Comparison of ENCODE assay signal across 12 cellular contexts in genomic region chr1:53368314-53369033, GRCh38. TPM values are rescaled to one million over a fixed set of nuclear protein-coding genes. Genes with fewer than 3 reads are reported as not detected.
A peak's percentile ranks its signal among the peaks of the same experiment; 100 is the strongest.
DNase-seq lines count a peak whose midpoint lies in the region; ATAC-seq, FAIRE-seq and TF ChIP-seq lines count a peak whose summit lies in the region.
"Had no signal": no experiment of that assay in that cellular context is flagged by ENCODE, and none has a peak within 500 bp of the region (broad histone marks: within the 10 kb centered on the region; RNA-seq: fewer than 3 reads in every experiment).

No MANE protein-coding gene starts in this region.

- H3K27me3 ChIP-seq in SJCRH30 (peaks cover 14% of the 10 kb centered on the region), H1 (replicated peaks in 1 of 4; ENCODE audit: control insufficient read depth in 3 of 4, extremely low read depth in 1 of 4, insufficient read depth in 3 of 4, low read length in 3 of 4) (no peaks in the 10 kb centered on the region; a peak in 3 of 7 replicates)
- H3K27me3 ChIP-seq: pancreas had no signal

- TF ChIP-seq CTCF in H1 (IDR thresholded peaks at IDR 0.05; ENCODE audit: control extremely low read depth in 1 of 3, insufficient read depth in 1 of 3, low read depth in 1 of 3, low read length in 3 of 3) = no peak

- H2BK15ac ChIP-seq in H1 (ENCODE audit: low read length) = no peak overlapping the region

- H3K79me2 ChIP-seq in H1 (ENCODE audit: control insufficient read depth in 1 of 2, insufficient read depth in 2 of 2, low read length in 2 of 2) = no peaks in the 10 kb centered on the region
- H3K79me2 ChIP-seq: hepatocyte had no signal

- H3K27me3 Mint-ChIP-seq in activated CD4-positive, alpha-beta T cell treated with anti-CD3 and anti-CD28 coated beads, Interleukin-2, amount 10 ng/mL, durations not matched to agents 7 days and 5 days = no peaks in the 10 kb centered on the region
- no peaks in the 10 kb centered on the region for H3K27me3 Mint-ChIP-seq in stimulated activated memory B cell treated with anti-CD40 and anti-IgM and Interleukin-4, amounts not matched to agents 10 μg/mL and 1 μg/mL and 100 μg/mL, for 72 hours

- no peak overlapping the region for H3K23ac ChIP-seq in H1 (ENCODE audit: insufficient read length)

- no peak overlapping the region for H4K5ac ChIP-seq in H1 (ENCODE audit: insufficient read length, low read depth, low read length)

- no peak for DNase-seq in activated CD4-positive, alpha-beta T cell treated with anti-CD3 and anti-CD28 coated beads, Interleukin-2, amount 10 ng/mL, durations not matched to agents 7 days and 5 days
- no peak for DNase-seq in activated CD4-positive, alpha-beta T cell treated with anti-CD3 and anti-CD28 coated beads, Interleukin-2, amount 50 U/mL, for 1 hour
- DNase-seq in SJCRH30 = peak; percentile 45 to 53
- peak in 1 of 2 experiments; percentile 43 for DNase-seq in H1 (ENCODE audit: low read depth in 1 of 2, low spot score in 2 of 2)
- no peak for DNase-seq in germinal center (ENCODE audit: low spot score)
- DNase-seq in kidney tubule cell (ENCODE audit: low spot score) = no peak
- DNase-seq in DMS153 treated with DMSO at 0.1 percent for 48 hours (lab: John Stamatoyannopoulos, UW; ENCODE audit: unreplicated experiment) = no peak
- DNase-seq: NCI-H187 treated with DMSO at 0.1 percent for 48 hours had no signal

- H4K8ac ChIP-seq in H1 (ENCODE audit: extremely low read depth, insufficient read depth, low read length) = peak overlapping the region; percentile 14; the same call in 1 of the 2 replicates

- no peak overlapping the region for H2BK5ac ChIP-seq in H1 (ENCODE audit: low read depth, low read length)

- POLR2A ChIA-PET in activated CD4-positive, alpha-beta T cell treated with anti-CD3 and anti-CD28 coated beads, Interleukin-2, amount 10 ng/mL, durations not matched to agents 7 days and 5 days (lab: Charles Lee) = interaction anchor here (1.0 to 1.4 kb wide), 2 partner anchors 42 to 45 kb away, joined by 3 to 4 read pairs; no protein-coding TSS in a partner anchor
- POLR2A ChIA-PET in H1 (lab: Charles Lee; ENCODE audit: partially characterized antibody) = interaction anchor here (1.1 kb wide), 1 partner anchor 15 kb away, joined by 3 read pairs; no protein-coding TSS in a partner anchor

- peaks cover 34% of the 10 kb centered on the region for H3K4me1 Mint-ChIP-seq in activated CD4-positive, alpha-beta T cell treated with anti-CD3 and anti-CD28 coated beads, Interleukin-2, amount 10 ng/mL, durations not matched to agents 7 days and 5 days
- peaks cover 50% of the 10 kb centered on the region for H3K4me1 Mint-ChIP-seq in stimulated activated memory B cell treated with anti-CD40 and anti-IgM and Interleukin-4, amounts not matched to agents 10 μg/mL and 1 μg/mL and 100 μg/mL, for 72 hours

- H3K79me1 ChIP-seq in H1 (ENCODE audit: low read depth, low read length) = no peaks in the 10 kb centered on the region

- H3K4me3 ChIP-seq in SJCRH30 (no peak overlapping the region), H1 (ENCODE audit: extremely low read depth in 1 of 4, insufficient read depth in 2 of 4, low read depth in 3 of 4, low read length in 4 of 4) (no peak overlapping the region)
- H3K4me3 ChIP-seq: cardiac muscle cell, hepatocyte, pancreas had no signal

- no peak overlapping the region for H2BK12ac ChIP-seq in H1 (ENCODE audit: low read depth, low read length)

- no peak overlapping the region for H4K91ac ChIP-seq in H1 (replicated peaks; ENCODE audit: insufficient read length, low read length)

- H3K4me3 Mint-ChIP-seq in activated CD4-positive, alpha-beta T cell treated with anti-CD3 and anti-CD28 coated beads, Interleukin-2, amount 10 ng/mL, durations not matched to agents 7 days and 5 days = peak overlapping the region; percentile 79
- peak overlapping the region; percentile 90 for H3K4me3 Mint-ChIP-seq in stimulated activated memory B cell treated with anti-CD40 and anti-IgM and Interleukin-4, amounts not matched to agents 10 μg/mL and 1 μg/mL and 100 μg/mL, for 72 hours

- H4K20me1 ChIP-seq in H1 (replicated peaks in 1 of 2; ENCODE audit: control insufficient read depth in 1 of 2, insufficient read depth in 2 of 2, low read length in 2 of 2) = no peaks in the 10 kb centered on the region

- H3K4me1 ChIP-seq in SJCRH30 (no peaks in the 10 kb centered on the region), H1 (replicated peaks in 1 of 4; ENCODE audit: control insufficient read depth in 3 of 4, insufficient read depth in 4 of 4, low read length in 3 of 4) (peaks cover 0 to 5% (median 0%) of the 10 kb centered on the region in 4 experiments; a peak in 1 of 7 replicates)
- H3K4me1 ChIP-seq: pancreas had no signal

- no peaks in the 10 kb centered on the region for H3K23me2 ChIP-seq in H1 (ENCODE audit: low read depth, low read length)

- TF ChIP-seq RAD21 in H1 (IDR thresholded peaks at IDR 0.05 in 1 of 2, conservative IDR thresholded peaks at IDR 0.05 in 1 of 2; ENCODE audit: low read depth in 2 of 2, low read length in 2 of 2) = no peak

- H3K9me3 Mint-ChIP-seq in activated CD4-positive, alpha-beta T cell treated with anti-CD3 and anti-CD28 coated beads, Interleukin-2, amount 10 ng/mL, durations not matched to agents 7 days and 5 days = no peaks in the 10 kb centered on the region
- no peaks in the 10 kb centered on the region for H3K9me3 Mint-ChIP-seq in stimulated activated memory B cell treated with anti-CD40 and anti-IgM and Interleukin-4, amounts not matched to agents 10 μg/mL and 1 μg/mL and 100 μg/mL, for 72 hours

- no peak overlapping the region for H3K4me2 ChIP-seq in H1 (ENCODE audit: insufficient read depth in 1 of 2, low read depth in 2 of 2, low read length in 2 of 2)
- H3K4me2 ChIP-seq: hepatocyte had no signal

- CTCF ChIA-PET in activated CD4-positive, alpha-beta T cell treated with anti-CD3 and anti-CD28 coated beads, Interleukin-2, amount 10 ng/mL, durations not matched to agents 7 days and 5 days (lab: Charles Lee) = interaction anchor here (0.6 to 1.8 kb wide), 7 partner anchors 9 to 99 kb away, joined by 3 to 8 read pairs (median 3); no protein-coding TSS in a partner anchor
- CTCF ChIA-PET in H1 (lab: Charles Lee; ENCODE audit: partially characterized antibody) = interaction anchor here (0.8 to 1.8 kb wide), 9 partner anchors 15 to 101 kb away, joined by 3 to 5 read pairs (median 4); no protein-coding TSS in a partner anchor

- 82% methylated on average over 8 of the region's 14 CpGs; no CpG with 5 or more reads in 1 of the 2 experiments for WGBS in H1 (ENCODE audit: extremely low coverage in 1 of 2, insufficient coverage in 1 of 2, insufficient read length in 1 of 2, insufficient replicate concordance in 2 of 2, low coverage in 1 of 2, low lambda C conversion rate in 2 of 2, missing lambda C conversion rate in 1 of 2), 2 experiments

- H2BK120ac ChIP-seq in H1 (replicated peaks; ENCODE audit: low read depth, low read length) = no peak overlapping the region

- no peak for TF ChIP-seq POLR2A in H1 (IDR thresholded peaks at IDR 0.05; ENCODE audit: control extremely low read depth in 1 of 2, low read depth in 2 of 2, low read length in 2 of 2)

- no peak overlapping the region for H3K18ac ChIP-seq in H1 (ENCODE audit: extremely low read depth, low read length)

- no peak for FAIRE-seq in H1 (lab: Jason Lieb, UNC)
- FAIRE-seq: pancreas had no signal

- H3K27ac ChIP-seq in SJCRH30 (no peak overlapping the region), H1 (ENCODE audit: low read depth, low read length) (no peak overlapping the region)
- H3K27ac ChIP-seq: cardiac muscle cell, hepatocyte, pancreas had no signal

- H3K27ac Mint-ChIP-seq in activated CD4-positive, alpha-beta T cell treated with anti-CD3 and anti-CD28 coated beads, Interleukin-2, amount 10 ng/mL, durations not matched to agents 7 days and 5 days = peak overlapping the region; percentile 92
- peak overlapping the region; percentile 95 for H3K27ac Mint-ChIP-seq in stimulated activated memory B cell treated with anti-CD40 and anti-IgM and Interleukin-4, amounts not matched to agents 10 μg/mL and 1 μg/mL and 100 μg/mL, for 72 hours

- no peak overlapping the region for H2AK5ac ChIP-seq in H1 (ENCODE audit: low read depth, low read length)

- no peak overlapping the region for H3K14ac ChIP-seq in H1 (ENCODE audit: insufficient read length)

- no peaks in the 10 kb centered on the region for H3K9me3 ChIP-seq in SJCRH30 (replicated peaks)
- no peaks in the 10 kb centered on the region for H3K9me3 ChIP-seq in H1 (ENCODE audit: insufficient read depth in 2 of 2, low read depth in 1 of 2, low read length in 1 of 2)
- H3K9me3 ChIP-seq: pancreas had no signal

- peaks cover 2% of the 10 kb centered on the region for H3K36me3 Mint-ChIP-seq in activated CD4-positive, alpha-beta T cell treated with anti-CD3 and anti-CD28 coated beads, Interleukin-2, amount 10 ng/mL, durations not matched to agents 7 days and 5 days (ENCODE audit: low read depth)
- H3K36me3 Mint-ChIP-seq in stimulated activated memory B cell treated with anti-CD40 and anti-IgM and Interleukin-4, amounts not matched to agents 10 μg/mL and 1 μg/mL and 100 μg/mL, for 72 hours = peaks cover 8% of the 10 kb centered on the region

- ATAC-seq in stimulated activated memory B cell treated with anti-CD40 and anti-IgM and Interleukin-4, amounts not matched to agents 10 μg/mL and 1 μg/mL and 100 μg/mL, for 72 hours = no peak

- H2BK20ac ChIP-seq in H1 (ENCODE audit: low read length) = no peak overlapping the region

- no peak overlapping the region for H2AFZ ChIP-seq in H1 (ENCODE audit: low read length)
- H2AFZ ChIP-seq: hepatocyte had no signal

- no peak overlapping the region for H3K4ac ChIP-seq in H1 (replicated peaks; ENCODE audit: insufficient read length, low read depth, low read length)

- no peak overlapping the region for H3K9ac ChIP-seq in H1 (replicated peaks in 1 of 4; ENCODE audit: extremely low read depth in 1 of 4, low read depth in 3 of 4, low read length in 3 of 4)

- H3K36me3 ChIP-seq in SJCRH30 (no peaks in the 10 kb centered on the region), H1 (ENCODE audit: control insufficient read depth in 2 of 4, insufficient read depth in 4 of 4, low read length in 3 of 4) (no peaks in the 10 kb centered on the region)
- H3K36me3 ChIP-seq: cardiac muscle cell, pancreas had no signal

- no peak for TF ChIP-seq EP300 in H1 (IDR thresholded peaks at IDR 0.05; ENCODE audit: borderline replicate concordance in 1 of 2, low read depth in 2 of 2, low read length in 2 of 2)

- H3K56ac ChIP-seq in H1 (replicated peaks; ENCODE audit: insufficient read length, low read depth, low read length) = no peak overlapping the region

RNA-seq across cellular contexts. Expression of gene LRP8, which starts 40.6 kb away (rescaled TPM):
- 10 to 100 TPM; 51.8 to 56.6 TPM for total RNA-seq in activated CD4-positive, alpha-beta T cell treated with anti-CD3 and anti-CD28 coated beads, Interleukin-2, amount 10 ng/mL, durations not matched to agents 7 days and 5 days
- total RNA-seq in SJCRH30 (2014; rRNA removed; shearing (Covaris generic)) = 17.9 and 21.4 TPM in 2 replicates
- total RNA-seq in H1 (2021; fragmentation: NEBNext Ultra II Directional; extraction: Animal tissue kit (Norgen Biotek cat#: 25700)) = 66.4 and 68.1 TPM in 2 replicates
- polyA plus RNA-seq in H1 (2011; rRNA removed) = 63.2 and 74.6 TPM in 2 replicates
- polyA plus RNA-seq in H1 (2011; cell fraction: cytosol; rRNA removed) = 70.8 TPM
- 254 TPM for polyA plus RNA-seq in H1 (2011; cell fraction: nucleus; rRNA removed)
- polyA plus RNA-seq in H1 (2012, experiment 1 of 2) = 37.5 to 52.4 TPM (median 44.7 TPM) in 4 replicates
- 7.8 TPM for polyA plus RNA-seq in H1 (2012, experiment 2 of 2)
- polyA plus RNA-seq in H1 (2013, experiment 1 of 2) = 62.6 TPM
- 67.6 TPM for polyA plus RNA-seq in H1 (2013, experiment 2 of 2)
- polyA minus RNA-seq in H1 (2011; rRNA and poly(A)+ RNA removed) = 214 and 223 TPM in 2 replicates
- 69.7 TPM for polyA minus RNA-seq in H1 (2011; cell fraction: cytosol; rRNA and poly(A)+ RNA removed)
- 139 TPM for polyA minus RNA-seq in H1 (2011; cell fraction: nucleus; rRNA and poly(A)+ RNA removed)

Comparison
In these comparisons a context has a peak if more than half of its experiments do, and no peak if none do; other contexts are left out.
1. DNase-seq: peak in SJCRH30 (2 of 2); none in activated CD4-positive, alpha-beta T cell treated with anti-CD3 and anti-CD28 coated beads, Interleukin-2, amount 10 ng/mL, durations not matched to agents 7 days and 5 days (single experiment), activated CD4-positive, alpha-beta T cell treated with anti-CD3 and anti-CD28 coated beads, Interleukin-2, amount 50 U/mL, for 1 hour (single experiment), germinal center (single experiment), kidney tubule cell (single experiment) and DMS153 treated with DMSO at 0.1 percent for 48 hours (single experiment).